In genomic region chrX:6026484-6026883, GRCh38 we compare ENCODE assay signal across 1 cellular context.
TF ChIP-seq lines count a peak whose summit lies in the region.

No MANE protein-coding gene starts in this region.

TF ChIP-seq in GM23338, 12 proteins besides CTCF, POLR2A, EP300 and RAD21 (continued from another document):
- TF ChIP-seq REST (IDR thresholded peaks at IDR 0.05; ENCODE audit: unreplicated experiment), result no peak
- TF ChIP-seq NANOG (IDR thresholded peaks at IDR 0.05; ENCODE audit: borderline replicate concordance), result 0 out of 2 replicates have a peak, but pooled peaks have one; percentile 22
TF ChIP-seq in GM23338: peak in this region for 1.
